ENCODE assay signal across 25 cellular contexts in the genomic region with DNA sequence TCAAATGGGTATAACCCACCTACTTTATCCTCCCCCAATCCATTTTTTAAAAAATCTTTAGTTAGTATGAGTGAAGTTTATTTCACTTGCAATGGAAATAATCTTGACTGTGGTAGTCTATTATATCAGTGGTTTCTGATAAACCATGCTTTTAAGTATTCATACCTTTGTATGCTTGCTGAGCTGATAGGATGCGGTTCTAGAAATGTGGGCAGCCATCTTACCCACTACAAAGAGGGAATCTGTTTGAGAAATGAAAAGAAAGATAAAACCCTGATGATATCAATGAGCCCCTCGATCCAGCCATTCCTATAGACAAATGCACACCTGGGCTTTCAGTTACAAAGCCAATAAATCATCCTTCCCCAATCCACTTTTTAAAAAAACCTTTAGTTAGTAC. TPM values are rescaled to one million over a fixed set of nuclear protein-coding genes. Genes with fewer than 3 reads are reported as not detected.
"Had no signal": no experiment of that assay in that cellular context is flagged by ENCODE, and none has a peak within 500 bp of the region (broad histone marks: within the 10 kb centered on the region; RNA-seq: fewer than 3 reads in every experiment).

No MANE protein-coding gene starts in this region.

- H3K4me3 Mint-ChIP-seq: activated B cell treated with CpG ODN at 0.5 μM for 24 hours; activated CD4-positive, alpha-beta memory T cell treated with anti-CD3 and anti-CD28 coated beads, Interleukin-2, amount 10 ng/mL, durations not matched to agents 7 days and 5 days; activated CD4-positive, alpha-beta T cell treated with anti-CD3 and anti-CD28 coated beads, Interleukin-2, amount 10 ng/mL, durations not matched to agents 24 days and 14 days; brain; IgD-negative memory B cell had no signal

- H3K27ac Mint-ChIP-seq: activated B cell treated with CpG ODN at 0.5 μM for 24 hours; activated CD4-positive, alpha-beta memory T cell treated with anti-CD3 and anti-CD28 coated beads, Interleukin-2, amount 10 ng/mL, durations not matched to agents 7 days and 5 days; activated CD4-positive, alpha-beta T cell treated with anti-CD3 and anti-CD28 coated beads, Interleukin-2, amount 10 ng/mL, durations not matched to agents 24 days and 14 days; brain; IgD-negative memory B cell had no signal

- H3K4me3 ChIP-seq: colonic mucosa, PC-9 had no signal

- H3K9me3 Mint-ChIP-seq: activated CD4-positive, alpha-beta memory T cell treated with anti-CD3 and anti-CD28 coated beads, Interleukin-2, amount 10 ng/mL, durations not matched to agents 7 days and 5 days; activated CD4-positive, alpha-beta T cell treated with anti-CD3 and anti-CD28 coated beads, Interleukin-2, amount 10 ng/mL, durations not matched to agents 24 days and 14 days had no signal

- H3K36me3 Mint-ChIP-seq: brain had no signal

- H3K27me3 ChIP-seq: colonic mucosa had no signal

- H3K4me1 ChIP-seq: colonic mucosa had no signal

- H3K36me3 ChIP-seq: colonic mucosa had no signal

- H3K27ac ChIP-seq: colonic mucosa, KMS-11, PC-9 had no signal

- H3K9me3 ChIP-seq: colonic mucosa had no signal

- DNase-seq: activated B cell treated with CpG ODN at 0.5 μM for 24 hours; activated CD4-positive, alpha-beta memory T cell treated with anti-CD3 and anti-CD28 coated beads, Interleukin-2, amount 10 ng/mL, durations not matched to agents 7 days and 5 days; activated CD4-positive, alpha-beta T cell treated with anti-CD3 and anti-CD28 coated beads for 1 hour; activated CD4-positive, alpha-beta T cell treated with anti-CD3 and anti-CD28 coated beads, Interleukin-2, amount 10 ng/mL, durations not matched to agents 24 days and 14 days; activated CD8-positive, alpha-beta memory T cell treated with anti-CD3 and anti-CD28 coated beads, Interleukin-2, amount 50 U/mL, for 48 hours; activated effector memory CD4-positive, alpha-beta T cell treated with anti-CD3 and anti-CD28 coated beads, Interleukin-2, amount 50 U/mL, for 16 hours; activated naive CD4-positive, alpha-beta T cell treated with Interleukin-2 at 50 U/mL for 16 hours; activated T-cell treated with anti-CD3 and anti-CD28 coated beads, Interleukin-2, amount 50 U/mL, for 1 hour; amygdala; colonic mucosa; NCI-H1092 treated with DMSO at 0.1 percent for 48 hours; NCI-H1436 treated with DMSO at 0.1 percent for 48 hours; NCI-H187; NCI-H2081; NCI-H510A treated with DMSO at 0.1 percent for 48 hours; NCI-H69; PC-9; SHP77 treated with DMSO at 0.1 percent for 48 hours; T1000 had no signal

RNA-seq across cellular contexts. Expression of gene PVALB, which starts 13.8 kb away (rescaled TPM):
- total RNA-seq: activated B cell treated with CpG ODN at 0.5 μM for 24 hours; activated CD4-positive, alpha-beta memory T cell treated with anti-CD3 and anti-CD28 coated beads, Interleukin-2, amount 10 ng/mL, durations not matched to agents 7 days and 5 days; activated CD4-positive, alpha-beta T cell treated with anti-CD3 and anti-CD28 coated beads, Interleukin-2, amount 10 ng/mL, durations not matched to agents 24 days and 14 days; astrocyte; colonic mucosa; MCF 10A; PC-9; SK-MEL-5 had no signal
- polyA plus RNA-seq: IgD-negative memory B cell had no signal

RNA-seq across cellular contexts. Expression of gene NCF4, which starts 30.2 kb away (rescaled TPM):
- total RNA-seq: astrocyte, MCF 10A, SK-MEL-5 had no signal
